In genomic region chr9:92097997-92098482, GRCh38 we compare ENCODE assay signal across 9 cellular contexts. TPM values are rescaled to one million over a fixed set of nuclear protein-coding genes. Genes with fewer than 3 reads are reported as not detected.
DNase-seq lines count a peak whose midpoint lies in the region; ATAC-seq and FAIRE-seq lines count a peak whose summit lies in the region.
"Had no signal": no experiment of that assay in that cellular context is flagged by ENCODE, and none has a peak within 500 bp of the region (broad histone marks: within the 10 kb centered on the region; RNA-seq: fewer than 3 reads in every experiment).

No MANE protein-coding gene starts in this region.

- H3K9me3 Mint-ChIP-seq in activated naive CD4-positive, alpha-beta T cell treated with anti-CD3 and anti-CD28 coated beads, Interleukin-2, amount 50 U/mL, for 24 hours: peaks cover 6% of the 10 kb centered on the region
- H3K9me3 Mint-ChIP-seq: neural crest cell had no signal

- peak overlapping the region; percentile 23; the same call in 1 of the 2 replicates for H3K27ac ChIP-seq in HUES64 (ENCODE audit: low read depth, low read length)

- H3K4me1 ChIP-seq in HUES64 (ENCODE audit: insufficient read depth, low read length): peaks cover 27% of the 10 kb centered on the region

- H3K4me3 ChIP-seq in HUES64 (ENCODE audit: low read length): no peak overlapping the region

- peak; percentile 45 to 88 (median 72) for DNase-seq in head of caudate nucleus
- DNase-seq in putamen (ENCODE audit: low spot score): peak; percentile 62
- DNase-seq in iPS-NIHi7 (ENCODE audit: extremely low spot score): no peak
- no peak for DNase-seq in HTR-8/SVneo (ENCODE audit: insufficient read length, low spot score)
- DNase-seq in NCI-H1436 (lab: John Stamatoyannopoulos, UW): no peak

- peaks cover 19% of the 10 kb centered on the region; the same call in 1 of the 2 replicates for H3K36me3 ChIP-seq in HUES64 (ENCODE audit: insufficient read depth, low read length)

- H3K27me3 ChIP-seq in HUES64 (ENCODE audit: insufficient read depth, low read length): no peaks in the 10 kb centered on the region

- FAIRE-seq in HTR-8/SVneo (lab: Jason Lieb, UNC): no peak

- H3K27ac Mint-ChIP-seq in activated naive CD4-positive, alpha-beta T cell treated with anti-CD3 and anti-CD28 coated beads, Interleukin-2, amount 50 U/mL, for 24 hours: peak overlapping the region; percentile 61

- H3K36me3 Mint-ChIP-seq in activated naive CD4-positive, alpha-beta T cell treated with anti-CD3 and anti-CD28 coated beads, Interleukin-2, amount 50 U/mL, for 24 hours: peaks cover 27% of the 10 kb centered on the region

- WGBS in HUES64: 96% methylated on average over 26 of the region's 26 CpGs

- H3K27me3 Mint-ChIP-seq in activated naive CD4-positive, alpha-beta T cell treated with anti-CD3 and anti-CD28 coated beads, Interleukin-2, amount 50 U/mL, for 24 hours: no peaks in the 10 kb centered on the region

- no peak for ATAC-seq in GM19328 (IDR thresholded peaks at IDR 0.05; ENCODE audit: unreplicated experiment)

- no peaks in the 10 kb centered on the region for H3K9me3 ChIP-seq in HUES64 (ENCODE audit: insufficient read depth, low read depth, low read length)

- no peak overlapping the region; the same call in 1 of the 2 replicates for H3K9ac ChIP-seq in HUES64 (ENCODE audit: low read depth, low read length)

- peaks cover 63% of the 10 kb centered on the region for H3K4me1 Mint-ChIP-seq in activated naive CD4-positive, alpha-beta T cell treated with anti-CD3 and anti-CD28 coated beads, Interleukin-2, amount 50 U/mL, for 24 hours
- H3K4me1 Mint-ChIP-seq: neural crest cell had no signal

- intact Hi-C loops in head of caudate nucleus (cut with DNase I): no loop called here

- peak overlapping the region; percentile 43 for H3K4me3 Mint-ChIP-seq in activated naive CD4-positive, alpha-beta T cell treated with anti-CD3 and anti-CD28 coated beads, Interleukin-2, amount 50 U/mL, for 24 hours
- H3K4me3 Mint-ChIP-seq: neural crest cell had no signal

RNA-seq across cellular contexts. Expression of gene SPTLC1, which starts 17.2 kb away (rescaled TPM):
- polyA plus RNA-seq in HUES64 (2013, experiment 1 of 2): 55.3 TPM
- polyA plus RNA-seq in HUES64 (2013, experiment 2 of 2): 50.3 TPM

Comparison
In these comparisons a context has a peak if more than half of its experiments do, and no peak if none do; other contexts are left out.
1. DNase-seq: peak in head of caudate nucleus (42 of 42) and putamen (single experiment); none in iPS-NIHi7 (single experiment), HTR-8/SVneo (single experiment) and NCI-H1436 (single experiment).